10 cellular contexts compared by ENCODE assay signal in the genomic region with DNA sequence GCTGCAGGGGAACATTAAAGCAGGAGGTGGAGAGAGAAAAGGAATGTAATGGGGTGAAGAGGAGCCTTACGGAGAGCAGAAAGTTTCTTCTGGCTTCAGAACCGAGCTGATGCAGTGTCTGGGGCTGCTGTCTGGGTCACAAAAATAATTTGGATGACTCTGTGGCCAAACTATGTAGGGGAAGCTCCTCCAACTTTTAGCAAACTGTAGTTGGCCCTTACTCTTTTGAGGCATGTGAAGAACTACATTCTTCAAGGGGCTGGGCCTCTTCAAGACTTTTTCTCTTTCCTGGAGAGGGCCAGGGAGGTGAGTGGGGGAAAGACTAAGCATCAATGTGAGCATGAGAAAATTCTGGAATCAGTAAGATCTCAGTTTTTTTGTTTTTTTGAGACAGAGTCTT. TPM values are rescaled to one million over a fixed set of nuclear protein-coding genes. Genes with fewer than 3 reads are reported as not detected.
A peak's percentile ranks its signal among the peaks of the same experiment; 100 is the strongest.
DNase-seq lines count a peak whose midpoint lies in the region; TF ChIP-seq lines count a peak whose summit lies in the region.
"Had no signal": no experiment of that assay in that cellular context is flagged by ENCODE, and none has a peak within 500 bp of the region (broad histone marks: within the 10 kb centered on the region; RNA-seq: fewer than 3 reads in every experiment).

No MANE protein-coding gene starts in this region.

- H3K9me3 Mint-ChIP-seq in MCF 10A (ENCODE audit: unreplicated experiment) (no peaks in the 10 kb centered on the region), endodermal cell (peaks cover 6% of the 10 kb centered on the region)
- H3K9me3 Mint-ChIP-seq: activated CD4-positive, alpha-beta T cell treated with anti-CD3 and anti-CD28 coated beads, Interleukin-2, amount 10 ng/mL, durations not matched to agents 24 days and 14 days had no signal

- no peaks in the 10 kb centered on the region for H4K20me1 ChIP-seq in fibroblast of lung (ENCODE audit: control insufficient read depth, extremely low read depth, insufficient read depth, low read length)

- CTCF ChIA-PET in MCF 10A (lab: Yijun Ruan, JAX), result interaction anchor here (0.6 to 6.9 kb wide), 15 partner anchors 11 to 603 kb away, joined by 3 to 71 read pairs (median 5); no protein-coding TSS in a partner anchor

- no peaks in the 10 kb centered on the region for H3K4me1 Mint-ChIP-seq in MCF 10A (ENCODE audit: insufficient read depth, unreplicated experiment)
- peaks cover 9% of the 10 kb centered on the region for H3K4me1 Mint-ChIP-seq in endodermal cell

- no CpG with 5 or more reads among the region's 2 CpGs for WGBS in neuronal stem cell (ENCODE audit: extremely low coverage in 2 of 2, insufficient read length in 2 of 2, insufficient replicate concordance in 1 of 2), 2 donors
- WGBS in endodermal cell (ENCODE audit: insufficient coverage in 1 of 2, insufficient read length in 1 of 2), 2 experiments, result 89% methylated on average over 2 of the region's 2 CpGs; no CpG with 5 or more reads in 1 of the 2 experiments

- no peak overlapping the region for H3K18ac ChIP-seq in neuronal stem cell (ENCODE audit: low read length)

- no peak overlapping the region for H2BK15ac ChIP-seq in neuronal stem cell (ENCODE audit: low read length)

- no peak overlapping the region for H3K4me3 Mint-ChIP-seq in MCF 10A (ENCODE audit: unreplicated experiment)
- no peak overlapping the region for H3K4me3 Mint-ChIP-seq in endodermal cell
- H3K4me3 Mint-ChIP-seq: activated CD4-positive, alpha-beta T cell treated with anti-CD3 and anti-CD28 coated beads, Interleukin-2, amount 10 ng/mL, durations not matched to agents 24 days and 14 days had no signal

- TF ChIP-seq CTCF in breast epithelium (IDR thresholded peaks at IDR 0.05) (no peak), MCF 10A (IDR thresholded peaks at IDR 0.05; ENCODE audit: unreplicated experiment) (no peak), fibroblast of lung (conservative IDR thresholded peaks at IDR 0.05 in 1 of 2, IDR thresholded peaks at IDR 0.05 in 1 of 2; ENCODE audit: low read depth in 1 of 2, low read length in 2 of 2) (no peak), vagina (IDR thresholded peaks at IDR 0.05) (no peak), endodermal cell (conservative IDR thresholded peaks at IDR 0.05) (no peak)

- H3K9ac ChIP-seq in fibroblast of lung (ENCODE audit: insufficient read depth, low read length) (no peak overlapping the region), neuronal stem cell (ENCODE audit: low read depth, low read length, poor library complexity) (no peak overlapping the region), endodermal cell (ENCODE audit: extremely low read depth, low read length, poor library complexity, severe bottlenecking) (no peak overlapping the region)

- H3K36me3 ChIP-seq in breast epithelium (no peaks in the 10 kb centered on the region), fibroblast of lung (ENCODE audit: control insufficient read depth, insufficient read depth, low read length) (no peaks in the 10 kb centered on the region), neuronal stem cell (replicated peaks in 1 of 2; ENCODE audit: control insufficient read depth in 2 of 2, insufficient read depth in 2 of 2, low read length in 2 of 2) (no peaks in the 10 kb centered on the region), vagina (no peaks in the 10 kb centered on the region), endodermal cell (ENCODE audit: control insufficient read depth, insufficient read depth, low read length) (no peaks in the 10 kb centered on the region)
- H3K36me3 ChIP-seq: tibial nerve had no signal

- H2BK120ac ChIP-seq in neuronal stem cell (ENCODE audit: low read depth, low read length), result no peak overlapping the region

- no peak overlapping the region for H2AK5ac ChIP-seq in neuronal stem cell (ENCODE audit: low read depth, low read length)

- H3K9me3 ChIP-seq in breast epithelium (no peaks in the 10 kb centered on the region), fibroblast of lung (ENCODE audit: control insufficient read depth, insufficient read depth, low read depth, low read length) (no peaks in the 10 kb centered on the region), neuronal stem cell (replicated peaks in 1 of 2; ENCODE audit: control insufficient read depth in 2 of 2, insufficient read depth in 1 of 2, low read depth in 1 of 2, low read length in 2 of 2) (peaks cover 0 to 2% of the 10 kb centered on the region in 2 donors), vagina (no peaks in the 10 kb centered on the region), endodermal cell (ENCODE audit: control insufficient read depth, low read length) (no peaks in the 10 kb centered on the region)
- H3K9me3 ChIP-seq: tibial nerve had no signal

- no peak for DNase-seq in breast epithelium (ENCODE audit: low spot score in 2 of 2)
- DNase-seq in MCF 10A (ENCODE audit: unreplicated experiment), result no peak
- DNase-seq in fibroblast of lung (ENCODE audit: low read depth in 2 of 2), result peak; percentile 37 to 95
- no peak for DNase-seq in neuronal stem cell (ENCODE audit: low spot score)
- DNase-seq in vagina (ENCODE audit: extremely low spot score in 2 of 2), result peak in 1 of 2 donors; percentile 77
- no peak for DNase-seq in NCI-H1436 treated with DMSO at 0.1 percent for 48 hours (lab: John Stamatoyannopoulos, UW)
- no peak for DNase-seq in KG1 (lab: John Stamatoyannopoulos, UW)
- no peak for DNase-seq in endodermal cell

- H3K4me1 ChIP-seq in breast epithelium (no peaks in the 10 kb centered on the region), fibroblast of lung (ENCODE audit: control insufficient read depth, extremely low read depth, insufficient read depth, low read length) (peaks cover 13% of the 10 kb centered on the region), neuronal stem cell (ENCODE audit: control insufficient read depth in 2 of 2, insufficient read depth in 1 of 2, low read depth in 1 of 2, low read length in 2 of 2) (peaks cover 3 to 6% of the 10 kb centered on the region in 2 donors), vagina (peaks cover 21% of the 10 kb centered on the region), endodermal cell (ENCODE audit: control insufficient read depth, insufficient read depth, low read length) (no peaks in the 10 kb centered on the region)

- H3K4me3 ChIP-seq in breast epithelium (no peak overlapping the region), fibroblast of lung (replicated peaks in 1 of 4; ENCODE audit: control extremely low read depth in 1 of 4, insufficient read depth in 1 of 4, low read depth in 3 of 4, low read length in 4 of 4) (peak overlapping the region in 1 of 4 experiments; percentile 28), neuronal stem cell (ENCODE audit: low read length in 2 of 2) (no peak overlapping the region), vagina (no peak overlapping the region), endodermal cell (ENCODE audit: low read length) (no peak overlapping the region)
- H3K4me3 ChIP-seq: tibial nerve had no signal

- intact Hi-C loops in breast epithelium (cut with DNase I; ENCODE audit: low total_unique reads), result no loop called here
- intact Hi-C loops in MCF 10A (cut with micrococcal nuclease), result loop anchor here (1.0 kb wide), 1 partner anchor 59 kb away; no protein-coding TSS in a partner anchor
- intact Hi-C loops in vagina (cut with DNase I), result loop anchor here (2.0 kb wide), 1 partner anchor 60 kb away; no protein-coding TSS in a partner anchor

- H4K8ac ChIP-seq in neuronal stem cell (ENCODE audit: low read depth, low read length), result no peak overlapping the region

- no peaks in the 10 kb centered on the region for H3K79me1 ChIP-seq in neuronal stem cell (ENCODE audit: low read depth, low read length)

- H3K27me3 ChIP-seq in breast epithelium, result no peaks in the 10 kb centered on the region
- H3K27me3 ChIP-seq in fibroblast of lung (ENCODE audit: control insufficient read depth, insufficient read depth, low read length), result no peaks in the 10 kb centered on the region
- no peaks in the 10 kb centered on the region for H3K27me3 ChIP-seq in neuronal stem cell (ENCODE audit: control insufficient read depth in 3 of 3, insufficient read depth in 3 of 3, low read depth in 1 of 3, low read length in 3 of 3)
- no peaks in the 10 kb centered on the region for H3K27me3 ChIP-seq in vagina
- H3K27me3 ChIP-seq in endodermal cell (ENCODE audit: control insufficient read depth, insufficient read depth, low read length, poor library complexity, severe bottlenecking), result no peaks in the 10 kb centered on the region
- H3K27me3 ChIP-seq: tibial nerve had no signal

- TF ChIP-seq POLR2A in breast epithelium (IDR thresholded peaks at IDR 0.05) (no peak), vagina (IDR thresholded peaks at IDR 0.05) (no peak)

- BruUV-seq in MCF 10A (replicated peaks; lab: Mats Ljungman, UMichigan), result no TSS peak

- no peak overlapping the region for H3K4ac ChIP-seq in neuronal stem cell (ENCODE audit: low read length)

- H3K27ac Mint-ChIP-seq in MCF 10A (ENCODE audit: low read depth, unreplicated experiment), result no peak overlapping the region
- no peak overlapping the region for H3K27ac Mint-ChIP-seq in endodermal cell
- H3K27ac Mint-ChIP-seq: activated CD4-positive, alpha-beta T cell treated with anti-CD3 and anti-CD28 coated beads, Interleukin-2, amount 10 ng/mL, durations not matched to agents 24 days and 14 days had no signal

- H3K27ac ChIP-seq in breast epithelium, result peak overlapping the region; percentile 35 to 58
- H3K27ac ChIP-seq in fibroblast of lung (ENCODE audit: insufficient read depth, low read length), result peak overlapping the region; percentile 31
- no peak overlapping the region for H3K27ac ChIP-seq in neuronal stem cell (replicated peaks; ENCODE audit: low read length)
- peak overlapping the region; percentile 73 for H3K27ac ChIP-seq in vagina
- no peak overlapping the region for H3K27ac ChIP-seq in endodermal cell (ENCODE audit: low read depth, low read length)

- H3K27me3 Mint-ChIP-seq in MCF 10A (ENCODE audit: insufficient read depth, unreplicated experiment), result no peaks in the 10 kb centered on the region
- H3K27me3 Mint-ChIP-seq in endodermal cell (ENCODE audit: insufficient read depth), result no peaks in the 10 kb centered on the region

- no peak overlapping the region for H2AFZ ChIP-seq in fibroblast of lung (ENCODE audit: low read length)
- peak overlapping the region; percentile 46 for H2AFZ ChIP-seq in neuronal stem cell (ENCODE audit: low read length)

- POLR2A ChIA-PET in MCF 10A (lab: Yijun Ruan, JAX), result interaction anchor here (0.7 to 1.7 kb wide), 3 partner anchors 13 to 57 kb away, joined by 4 to 5 read pairs (median 4); a partner anchor contains a TSS

- H3K36me3 Mint-ChIP-seq in MCF 10A (ENCODE audit: insufficient read depth, unreplicated experiment), result no peaks in the 10 kb centered on the region
- no peaks in the 10 kb centered on the region for H3K36me3 Mint-ChIP-seq in endodermal cell (ENCODE audit: low read depth)

- no peak overlapping the region for H2BK5ac ChIP-seq in neuronal stem cell (ENCODE audit: low read length)

- H3K79me2 ChIP-seq in fibroblast of lung (ENCODE audit: control insufficient read depth, insufficient read depth, low read length), result no peaks in the 10 kb centered on the region

- no peak overlapping the region for H2BK12ac ChIP-seq in neuronal stem cell (ENCODE audit: low read length)

- H3K4me2 ChIP-seq in fibroblast of lung (ENCODE audit: extremely low read depth, insufficient read depth, low read length) (peak overlapping the region; percentile 48), neuronal stem cell (ENCODE audit: insufficient read depth, low read length, poor library complexity, severe bottlenecking) (no peak overlapping the region)

- no peak overlapping the region for H4K91ac ChIP-seq in neuronal stem cell (ENCODE audit: low read depth, low read length, poor library complexity)

- H3K23ac ChIP-seq in neuronal stem cell (ENCODE audit: low read depth, low read length, poor library complexity), result no peak overlapping the region

- no peak overlapping the region for H3K14ac ChIP-seq in neuronal stem cell (ENCODE audit: low read length)

RNA-seq across cellular contexts. Expression of a gene that starts 31.9 kb away (rescaled TPM):
- total RNA-seq in breast epithelium (1,000 to 10,000 TPM in 1 of 3 donors, 100 to 1,000 TPM in 2; 220 to 2,507 (median 295) TPM), MCF 10A (2022) (17.4 and 32.6 TPM in 2 replicates), fibroblast of lung (408 and 448 TPM in 2 replicates), vagina (273 TPM), endodermal cell (100 to 1,000 TPM; 523 to 643 TPM)
- polyA plus RNA-seq in fibroblast of lung, result 3,177 and 6,513 TPM in 2 replicates
- polyA plus RNA-seq in fibroblast of lung (2012), result 2,724 and 6,217 TPM in 2 replicates
- 2,926 and 5,651 TPM in 2 replicates for polyA minus RNA-seq in fibroblast of lung (ENCODE audit: low replicate concordance)
- polyA plus RNA-seq in neuronal stem cell (2013, experiment 1 of 2), result 393 TPM
- polyA plus RNA-seq in neuronal stem cell (2013, experiment 2 of 2), result 374 TPM
- polyA plus RNA-seq in endodermal cell (2013, experiment 1 of 2), result 610 TPM
- 610 TPM for polyA plus RNA-seq in endodermal cell (2013, experiment 2 of 2)
- total RNA-seq: activated CD4-positive, alpha-beta T cell treated with anti-CD3 and anti-CD28 coated beads, Interleukin-2, amount 10 ng/mL, durations not matched to agents 24 days and 14 days had no signal

RNA-seq across cellular contexts. Expression of a gene that starts 39.8 kb away (rescaled TPM):
- total RNA-seq in breast epithelium, result 100 to 1,000 TPM; 119 to 138 (median 120) TPM
- 155 and 168 TPM in 2 replicates for total RNA-seq in MCF 10A (2022)
- total RNA-seq in fibroblast of lung, result 48.5 and 59.9 TPM in 2 replicates
- polyA plus RNA-seq in fibroblast of lung, result 245 and 375 TPM in 2 replicates
- 286 and 292 TPM in 2 replicates for polyA plus RNA-seq in fibroblast of lung (2012)
- 169 and 197 TPM in 2 replicates for polyA minus RNA-seq in fibroblast of lung (ENCODE audit: low replicate concordance)
- 156 TPM for polyA plus RNA-seq in neuronal stem cell (2013, experiment 1 of 2)
- 162 TPM for polyA plus RNA-seq in neuronal stem cell (2013, experiment 2 of 2)
- 120 TPM for total RNA-seq in vagina
- total RNA-seq in endodermal cell, result 100 to 1,000 TPM; 105 to 129 TPM
- polyA plus RNA-seq in endodermal cell (2013, experiment 1 of 2), result 102 TPM
- 98.4 TPM for polyA plus RNA-seq in endodermal cell (2013, experiment 2 of 2)

RNA-seq across cellular contexts. Expression of a gene that starts 53.1 kb away (rescaled TPM):
- total RNA-seq in breast epithelium (100 to 1,000 TPM in 2 of 3 donors, 10 to 100 TPM in 1; 98.6 to 128 (median 107) TPM), MCF 10A (2022) (279 and 282 TPM in 2 replicates), fibroblast of lung (110 and 132 TPM in 2 replicates), vagina (97.0 TPM), endodermal cell (100 to 1,000 TPM; 346 to 376 TPM)
- polyA plus RNA-seq in fibroblast of lung, result 68.2 and 89.9 TPM in 2 replicates
- 117 and 143 TPM in 2 replicates for polyA plus RNA-seq in fibroblast of lung (2012)
- 100.0 and 206 TPM in 2 replicates for polyA minus RNA-seq in fibroblast of lung (ENCODE audit: low replicate concordance)
- 94.4 TPM for polyA plus RNA-seq in neuronal stem cell (2013, experiment 1 of 2)
- polyA plus RNA-seq in neuronal stem cell (2013, experiment 2 of 2), result 100 TPM
- 146 TPM for polyA plus RNA-seq in endodermal cell (2013, experiment 1 of 2)
- polyA plus RNA-seq in endodermal cell (2013, experiment 2 of 2), result 146 TPM

Comparison
In these comparisons a context has a peak if more than half of its experiments do, and no peak if none do; other contexts are left out.
1. DNase-seq: peak in fibroblast of lung (2 of 2); none in breast epithelium (0 of 2), MCF 10A (single experiment), neuronal stem cell (single experiment), NCI-H1436 treated with DMSO at 0.1 percent for 48 hours (single experiment), KG1 (single experiment) and endodermal cell (single experiment).
2. H3K27ac ChIP-seq: peak in breast epithelium (2 of 2), fibroblast of lung (single experiment) and vagina (single experiment); none in neuronal stem cell (single experiment) and endodermal cell (single experiment).